Comparison of ENCODE assay signal across 30 cellular contexts in genomic region chr10:28285816-28286215, GRCh38.
"Had no signal": no experiment of that assay in that cellular context is flagged by ENCODE, and none has a peak within 500 bp of the region (broad histone marks: within the 10 kb centered on the region; RNA-seq: fewer than 3 reads in every experiment).

No MANE protein-coding gene starts in this region.

- H3K9me3 Mint-ChIP-seq: activated CD4-positive, alpha-beta memory T cell treated with anti-CD3 and anti-CD28 coated beads, Interleukin-2, amount 10 ng/mL, durations not matched to agents 7 days and 5 days; activated CD4-positive, alpha-beta T cell treated with anti-CD3 and anti-CD28 coated beads, Interleukin-2, amount 10 ng/mL, durations not matched to agents 7 days and 5 days; activated T-cell treated with anti-CD3 and anti-CD28 coated beads, Interleukin-2, amount 50 U/mL, for 4 hours; activated T-helper 17 cell treated with anti-CD3 and anti-CD28 coated beads, Interleukin-2, amount 50 U/mL, for 72 hours; effector memory CD8-positive, alpha-beta T cell; T-cell; T-helper 1 cell treated with Interleukin-12 subunit alpha and Interleukin-12 subunit beta and Interleukin-4 antibody, amounts not matched to agents 30 μg/mL and 1 μg/mL, for 36 hours had no signal

- H3K27ac Mint-ChIP-seq: activated CD4-positive, alpha-beta memory T cell treated with anti-CD3 and anti-CD28 coated beads, Interleukin-2, amount 10 ng/mL, durations not matched to agents 7 days and 5 days; activated CD4-positive, alpha-beta T cell treated with anti-CD3 and anti-CD28 coated beads, Interleukin-2, amount 10 ng/mL, durations not matched to agents 7 days and 5 days; activated naive CD8-positive, alpha-beta T cell; activated T-helper 17 cell treated with anti-CD3 and anti-CD28 coated beads, Interleukin-2, amount 50 U/mL, for 72 hours; effector memory CD8-positive, alpha-beta T cell; T-helper 1 cell treated with Interleukin-12 subunit alpha and Interleukin-12 subunit beta and Interleukin-4 antibody, amounts not matched to agents 30 μg/mL and 1 μg/mL, for 36 hours had no signal

- H3K4me3 Mint-ChIP-seq: activated CD4-positive, alpha-beta memory T cell treated with anti-CD3 and anti-CD28 coated beads, Interleukin-2, amount 10 ng/mL, durations not matched to agents 7 days and 5 days; activated CD4-positive, alpha-beta T cell treated with anti-CD3 and anti-CD28 coated beads, Interleukin-2, amount 10 ng/mL, durations not matched to agents 7 days and 5 days; activated naive CD8-positive, alpha-beta T cell; activated T-cell treated with anti-CD3 and anti-CD28 coated beads, Interleukin-2, amount 50 U/mL, for 4 hours; activated T-helper 17 cell treated with anti-CD3 and anti-CD28 coated beads, Interleukin-2, amount 50 U/mL, for 72 hours; effector memory CD8-positive, alpha-beta T cell; T-cell; T-helper 1 cell treated with Interleukin-12 subunit alpha and Interleukin-12 subunit beta and Interleukin-4 antibody, amounts not matched to agents 30 μg/mL and 1 μg/mL, for 36 hours had no signal

- H3K27me3 ChIP-seq: brain microvascular endothelial cell, esophagus muscularis mucosa, gastroesophageal sphincter, heart right ventricle had no signal

- H3K9me3 ChIP-seq: esophagus muscularis mucosa, gastroesophageal sphincter, heart right ventricle had no signal

- H3K4me3 ChIP-seq: esophagus muscularis mucosa, gastroesophageal sphincter, heart right ventricle had no signal

- H3K36me3 Mint-ChIP-seq: T-cell had no signal

- H3K36me3 ChIP-seq: brain microvascular endothelial cell, esophagus muscularis mucosa, gastroesophageal sphincter, heart right ventricle had no signal

- H3K4me1 Mint-ChIP-seq: activated CD4-positive, alpha-beta memory T cell treated with anti-CD3 and anti-CD28 coated beads, Interleukin-2, amount 10 ng/mL, durations not matched to agents 7 days and 5 days had no signal

- H3K27me3 Mint-ChIP-seq: activated CD4-positive, alpha-beta memory T cell treated with anti-CD3 and anti-CD28 coated beads, Interleukin-2, amount 10 ng/mL, durations not matched to agents 7 days and 5 days; activated CD4-positive, alpha-beta T cell treated with anti-CD3 and anti-CD28 coated beads, Interleukin-2, amount 10 ng/mL, durations not matched to agents 7 days and 5 days; activated naive CD8-positive, alpha-beta T cell; activated T-helper 17 cell treated with anti-CD3 and anti-CD28 coated beads, Interleukin-2, amount 50 U/mL, for 72 hours; effector memory CD8-positive, alpha-beta T cell; T-cell had no signal

- DNase-seq: activated CD4-positive, alpha-beta memory T cell treated with anti-CD3 and anti-CD28 coated beads, Interleukin-2, amount 10 ng/mL, durations not matched to agents 7 days and 5 days; activated CD4-positive, alpha-beta T cell treated with anti-CD3 and anti-CD28 coated beads for 4 hours; activated CD4-positive, alpha-beta T cell treated with anti-CD3 and anti-CD28 coated beads, Interleukin-2, amount 10 ng/mL, durations not matched to agents 7 days and 5 days; activated CD4-positive, alpha-beta T cell treated with anti-CD3 and anti-CD28 coated beads, Interleukin-2, amount 50 U/mL, for 4 hours; activated CD4-positive, CD25-positive, alpha-beta regulatory T cell; activated CD4-positive, CD25-positive, alpha-beta regulatory T cell treated with anti-CD3 and anti-CD28 coated beads, Interleukin-2, amount 50 U/mL, for 72 hours; activated effector memory CD4-positive, alpha-beta T cell treated with Interleukin-2 at 50 U/mL for 16 hours; activated gamma-delta T cell treated with Interleukin-2 at 50 U/mL for 16 hours; activated naive CD4-positive, alpha-beta T cell treated with anti-CD3 and anti-CD28 coated beads, Interleukin-2, amount 50 U/mL, for 16 hours; activated naive CD4-positive, alpha-beta T cell treated with Interleukin-2 at 50 U/mL for 16 hours; activated T-cell treated with anti-CD3 and anti-CD28 coated beads, Interleukin-2, amount 50 U/mL, for 4 hours; amniotic stem cell; anterior cingulate cortex; brain microvascular endothelial cell; caudate nucleus; cortex of kidney; dermis blood vessel endothelial cell; effector CD4-positive, alpha-beta T cell; effector memory CD8-positive, alpha-beta T cell; foreskin melanocyte; heart right ventricle; SW 1271; T-cell; T-helper 9 cell had no signal

- ATAC-seq: activated T-cell treated with anti-CD3 and anti-CD28 coated beads, Interleukin-2, amount 50 U/mL, for 4 hours; activated T-helper 17 cell treated with anti-CD3 and anti-CD28 coated beads, Interleukin-2, amount 50 U/mL, for 72 hours; effector memory CD8-positive, alpha-beta T cell; gastroesophageal sphincter; heart right ventricle; T-cell had no signal

- H3K27ac ChIP-seq: brain microvascular endothelial cell, epithelial cell of prostate, esophagus muscularis mucosa, gastroesophageal sphincter, heart right ventricle had no signal
